In the genomic region with DNA sequence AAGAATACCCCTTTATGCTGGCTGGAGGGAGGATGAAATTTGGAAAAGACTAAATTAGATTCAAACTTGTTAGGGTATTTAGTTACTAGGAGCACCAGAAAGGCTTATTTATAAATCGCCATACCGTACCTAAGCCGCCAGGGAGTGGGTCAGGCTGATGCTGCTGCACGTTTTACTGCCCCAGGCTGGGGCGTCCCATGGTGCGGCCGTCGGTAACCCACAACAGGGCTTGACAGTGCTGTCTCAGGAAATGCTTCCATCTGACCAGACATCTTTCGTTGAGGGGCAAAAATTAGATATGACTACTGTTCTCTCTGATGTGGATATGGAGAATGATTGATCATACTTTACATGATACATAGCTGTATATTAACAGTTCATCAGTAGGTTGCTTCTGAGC, we compare ENCODE assay signal across 31 cellular contexts.
"Had no signal": no experiment of that assay in that cellular context is flagged by ENCODE, and none has a peak within 500 bp of the region (broad histone marks: within the 10 kb centered on the region; RNA-seq: fewer than 3 reads in every experiment).

No MANE protein-coding gene starts in this region.

- H3K4me3 ChIP-seq: adrenal gland, body of pancreas, breast epithelium had no signal

- ATAC-seq: activated CD8-positive, alpha-beta T cell treated with anti-CD3 and anti-CD28 coated beads for 36 hours; activated naive CD4-positive, alpha-beta T cell treated with anti-CD3 and anti-CD28 coated beads, Interleukin-2, amount 50 U/mL, for 72 hours; activated T-cell treated with anti-CD3 and anti-CD28 coated beads, Interleukin-2, amount 50 U/mL, for 4 hours; activated T-cell treated with anti-CD3 and anti-CD28 coated beads, Interleukin-2, amount 50 U/mL, for 72 hours; activated T-helper 17 cell treated with anti-CD3 and anti-CD28 coated beads, Interleukin-2, amount 50 U/mL, for 72 hours; body of pancreas had no signal

- DNase-seq: activated B cell treated with CpG ODN at 0.5 μM for 24 hours; activated CD4-positive, alpha-beta memory T cell treated with anti-CD3 and anti-CD28 coated beads for 36 hours; activated CD4-positive, alpha-beta T cell treated with anti-CD3 and anti-CD28 coated beads for 4 hours; activated CD4-positive, alpha-beta T cell treated with anti-CD3 and anti-CD28 coated beads, Interleukin-2, amount 10 ng/mL, durations not matched to agents 24 days and 14 days; activated CD4-positive, alpha-beta T cell treated with anti-CD3 and anti-CD28 coated beads, Interleukin-2, amount 50 U/mL, for 1 hour; activated CD4-positive, alpha-beta T cell treated with anti-CD3 and anti-CD28 coated beads, Interleukin-2, amount 50 U/mL, for 4 hours; activated CD4-positive, CD25-positive, alpha-beta regulatory T cell treated with anti-CD3 and anti-CD28 coated beads, Interleukin-2, amount 50 U/mL, for 72 hours; activated CD8-positive, alpha-beta memory T cell treated with anti-CD3 and anti-CD28 coated beads, Interleukin-2, amount 50 U/mL, for 4 hours; activated CD8-positive, alpha-beta T cell treated with anti-CD3 and anti-CD28 coated beads for 36 hours; activated effector memory CD4-positive, alpha-beta T cell treated with anti-CD3 and anti-CD28 coated beads, Interleukin-2, amount 50 U/mL, for 16 hours; activated gamma-delta T cell treated with Interleukin-2 at 50 U/mL for 16 hours; activated naive CD4-positive, alpha-beta T cell; activated naive CD4-positive, alpha-beta T cell treated with anti-CD3 and anti-CD28 coated beads for 36 hours; activated naive CD4-positive, alpha-beta T cell treated with anti-CD3 and anti-CD28 coated beads, Interleukin-2, amount 50 U/mL, for 16 hours; activated naive CD8-positive, alpha-beta T cell treated with anti-CD3 and anti-CD28 coated beads for 36 hours; activated T-cell treated with anti-CD3 and anti-CD28 coated beads for 4 hours; activated T-cell treated with anti-CD3 and anti-CD28 coated beads, Interleukin-2, amount 50 U/mL, for 1 hour; activated T-cell treated with anti-CD3 and anti-CD28 coated beads, Interleukin-2, amount 50 U/mL, for 4 hours; activated T-cell treated with anti-CD3 and anti-CD28 coated beads, Interleukin-2, amount 50 U/mL, for 72 hours; adrenal gland; amniotic stem cell; aorta; body of pancreas; brain microvascular endothelial cell; central memory CD4-positive, alpha-beta T cell; T-helper 1 cell; T-helper 2 cell; T-helper 9 cell had no signal

- H3K27me3 ChIP-seq: adrenal gland, body of pancreas, brain microvascular endothelial cell, breast epithelium had no signal

- H3K27ac ChIP-seq: adrenal gland, body of pancreas, brain microvascular endothelial cell, breast epithelium had no signal

- H3K9me3 ChIP-seq: adrenal gland, body of pancreas, breast epithelium had no signal

- H3K36me3 ChIP-seq: adrenal gland, breast epithelium had no signal
